8 cellular contexts compared by ENCODE assay signal in the genomic region with DNA sequence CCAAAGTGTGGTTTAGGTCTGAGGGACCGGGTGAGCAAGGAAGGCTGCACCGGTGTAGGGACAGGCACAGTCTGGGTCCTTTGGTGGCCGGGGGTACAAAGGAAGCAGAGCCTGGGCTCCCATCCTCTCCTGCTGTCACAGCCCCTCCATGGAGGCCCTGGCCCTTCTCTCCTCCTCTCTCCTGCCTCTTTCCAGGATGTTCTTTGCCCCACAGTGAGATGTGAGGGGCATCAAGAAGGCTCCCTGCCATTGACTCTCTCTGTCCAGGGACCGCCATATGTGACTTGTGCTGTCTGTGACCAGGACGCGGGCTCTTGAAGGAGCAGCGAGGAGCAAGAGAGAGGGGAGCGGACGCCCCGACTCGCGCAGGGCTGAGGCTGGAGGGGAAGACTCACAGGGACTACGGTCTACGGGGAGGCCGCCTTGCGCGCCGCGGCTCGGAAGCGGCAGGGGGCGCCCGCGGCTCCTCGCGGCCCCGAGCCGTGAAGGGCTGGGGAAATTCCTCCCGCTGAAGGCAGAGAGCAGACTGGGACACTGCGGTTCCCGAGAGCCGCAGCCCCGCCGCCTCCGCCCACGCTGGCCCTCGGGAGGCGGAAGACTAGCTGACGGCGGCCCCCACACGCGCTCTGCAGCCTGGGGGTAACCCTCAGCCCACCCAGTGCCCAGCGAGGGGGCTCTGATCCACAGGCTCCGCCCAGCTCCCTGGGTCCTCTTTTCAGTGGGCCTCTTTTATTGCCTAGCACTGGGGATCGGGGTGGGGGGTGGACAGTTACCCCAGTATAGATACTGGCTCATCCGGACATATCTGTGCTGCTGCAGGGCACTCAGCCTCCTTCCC. TPM values are rescaled to one million over a fixed set of nuclear protein-coding genes. Genes with fewer than 3 reads are reported as not detected.
DNase-seq lines count a peak whose midpoint lies in the region; ATAC-seq and TF ChIP-seq lines count a peak whose summit lies in the region.

No MANE protein-coding gene starts in this region.

- H3K4me1 ChIP-seq in NT2/D1 (ENCODE audit: insufficient read depth, insufficient read length) (no peaks in the 10 kb centered on the region), esophagus muscularis mucosa (peaks cover 14 to 22% (median 19%) of the 10 kb centered on the region in 4 donors)

- DNase-seq in COR-L47 (lab: John Stamatoyannopoulos, UW): peak; percentile 66
- DNase-seq in HPDE6-E6E7 (ENCODE audit: extremely low spot score): peak; percentile 79
- peak; percentile 82 for DNase-seq in NT2/D1 (ENCODE audit: low read depth, low spot score)
- DNase-seq in activated T-cell treated with anti-CD3 and anti-CD28 coated beads for 4 hours: peak; percentile 63
- DNase-seq in esophagus muscularis mucosa (ENCODE audit: extremely low spot score): peak; percentile 93
- peak; percentile 87 for DNase-seq in myocyte (ENCODE audit: low read depth)
- DNase-seq in stimulated activated CD8-positive, alpha-beta memory T cell treated with anti-CD3 and anti-CD28 coated beads, Interleukin-7, amount 100 ng/mL, for 4 hours (ENCODE audit: low read depth in 2 of 2): peak; percentile 48 to 79

- ATAC-seq in GM19468 (IDR thresholded peaks at IDR 0.05; ENCODE audit: extremely low read depth, unreplicated experiment): peak; percentile 78

- H3K27ac ChIP-seq in esophagus muscularis mucosa (replicated peaks in 1 of 4): peak overlapping the region in 2 of 4 donors; percentile 28 to 40

- intact Hi-C loops in esophagus muscularis mucosa (cut with DNase I): no loop called here

- no peak for TF ChIP-seq EP300 in esophagus muscularis mucosa (IDR thresholded peaks at IDR 0.05)

- peak overlapping the region; percentile 27 for H3K4me3 ChIP-seq in NT2/D1 (ENCODE audit: insufficient read length, low read depth)
- peak overlapping the region; percentile 50 to 62 (median 54) for H3K4me3 ChIP-seq in esophagus muscularis mucosa

- no peaks in the 10 kb centered on the region for H3K36me3 ChIP-seq in NT2/D1 (ENCODE audit: insufficient read depth, insufficient read length, low read length)
- H3K36me3 ChIP-seq in esophagus muscularis mucosa: no peaks in the 10 kb centered on the region

- H3K27me3 ChIP-seq in NT2/D1 (ENCODE audit: insufficient read depth, insufficient read length) (peaks cover 10% of the 10 kb centered on the region), esophagus muscularis mucosa (no peaks in the 10 kb centered on the region)

- peak overlapping the region; percentile 62 for H3K9ac ChIP-seq in NT2/D1 (ENCODE audit: insufficient read length, low read depth)

- 23% methylated on average over 15 of the region's 46 CpGs for WGBS in esophagus muscularis mucosa

- peak; percentile 75 to 95 (median 92) for TF ChIP-seq CTCF in esophagus muscularis mucosa (IDR thresholded peaks at IDR 0.05)

- H3K9me3 ChIP-seq in NT2/D1 (ENCODE audit: insufficient read depth, low read length): peaks cover 5% of the 10 kb centered on the region
- no peaks in the 10 kb centered on the region for H3K9me3 ChIP-seq in esophagus muscularis mucosa

- no peak for TF ChIP-seq POLR2A in esophagus muscularis mucosa (IDR thresholded peaks at IDR 0.05; ENCODE audit: low read depth)

RNA-seq across cellular contexts. Expression of gene MAB21L3, which starts 40.8 kb away (rescaled TPM):
- total RNA-seq in esophagus muscularis mucosa: under 1 TPM in 3 of 4 donors, not detected in 1; under 0.01 to 0.17 (median 0.11) TPM
- 0.05 and 0.27 TPM in 2 replicates for total RNA-seq in myocyte
- 0.20 TPM for polyA plus RNA-seq in myocyte (2012)
